ENCODE assay signal across 1 cellular context in the genomic region with DNA sequence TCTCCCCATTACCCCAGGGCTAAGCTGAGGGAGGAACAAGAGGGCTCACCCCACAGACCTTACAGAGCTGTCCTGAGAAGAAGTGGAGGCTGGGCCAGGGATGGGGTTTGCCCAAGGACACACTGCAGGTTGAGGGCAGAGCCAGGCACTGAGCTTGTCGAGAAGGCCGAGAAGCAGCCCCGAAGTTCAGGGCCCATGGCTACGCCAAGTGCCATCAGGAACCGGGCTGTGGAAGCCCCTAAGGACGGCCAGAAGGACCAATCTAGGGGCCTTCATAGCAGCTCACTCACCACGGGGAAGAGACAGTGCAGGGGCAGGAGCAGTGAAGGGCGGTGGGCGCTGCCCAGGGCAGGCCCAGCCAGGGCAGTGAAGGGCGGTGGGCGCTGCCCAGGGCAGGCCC.
TF ChIP-seq lines count a peak whose summit lies in the region.

No MANE protein-coding gene starts in this region.

TF ChIP-seq in H1, 55 proteins besides CTCF, POLR2A, EP300 and RAD21:
- TF ChIP-seq MAX (IDR thresholded peaks at IDR 0.05): no peak
- TF ChIP-seq HDAC6 (IDR thresholded peaks at IDR 0.05; ENCODE audit: low read depth, low read length): no peak
- no peak for TF ChIP-seq CBX8 (IDR thresholded peaks at IDR 0.05; ENCODE audit: borderline replicate concordance, low read depth, low read length)
- no peak for TF ChIP-seq KDM5A (IDR thresholded peaks at IDR 0.05; ENCODE audit: low read length)
- TF ChIP-seq NRF1 (IDR thresholded peaks at IDR 0.05; ENCODE audit: low read depth, low read length): no peak
- TF ChIP-seq CBX5 (IDR thresholded peaks at IDR 0.05; ENCODE audit: low read depth, low read length): no peak
- TF ChIP-seq CTBP2 (IDR thresholded peaks at IDR 0.05; ENCODE audit: borderline replicate concordance, insufficient read depth, insufficient read length, low read length): no peak
- no peak for TF ChIP-seq RXRA (IDR thresholded peaks at IDR 0.05; ENCODE audit: insufficient read depth, low read depth, low read length)
- no peak for TF ChIP-seq RBBP5 (IDR thresholded peaks at IDR 0.05; ENCODE audit: borderline replicate concordance, low read depth, low read length)
- TF ChIP-seq ZNF274 (IDR thresholded peaks at IDR 0.05; ENCODE audit: borderline replicate concordance, extremely low read depth, low read length): no peak
- no peak for TF ChIP-seq SUZ12 (IDR thresholded peaks at IDR 0.05; ENCODE audit: low read length)
- no peak for TF ChIP-seq SP1 (IDR thresholded peaks at IDR 0.05; ENCODE audit: low read depth, low read length)
- no peak for TF ChIP-seq SAP30 (IDR thresholded peaks at IDR 0.05; ENCODE audit: insufficient read depth, insufficient replicate concordance, low read length)
- TF ChIP-seq BRCA1 (IDR thresholded peaks at IDR 0.05; ENCODE audit: low read depth, low read length): no peak
- TF ChIP-seq HDAC2 (IDR thresholded peaks at IDR 0.05; ENCODE audit: borderline replicate concordance in 1 of 2, low read depth in 2 of 2, low read length in 2 of 2): no peak
- TF ChIP-seq CHD1 (IDR thresholded peaks at IDR 0.05; ENCODE audit: low read depth, low read length): no peak
- TF ChIP-seq CEBPB (IDR thresholded peaks at IDR 0.05; ENCODE audit: low read depth, low read length): no peak
- TF ChIP-seq TEAD4 (IDR thresholded peaks at IDR 0.05; ENCODE audit: low read depth, low read length): no peak
- no peak for TF ChIP-seq SP2 (IDR thresholded peaks at IDR 0.05; ENCODE audit: low read length)
